In the genomic region with DNA sequence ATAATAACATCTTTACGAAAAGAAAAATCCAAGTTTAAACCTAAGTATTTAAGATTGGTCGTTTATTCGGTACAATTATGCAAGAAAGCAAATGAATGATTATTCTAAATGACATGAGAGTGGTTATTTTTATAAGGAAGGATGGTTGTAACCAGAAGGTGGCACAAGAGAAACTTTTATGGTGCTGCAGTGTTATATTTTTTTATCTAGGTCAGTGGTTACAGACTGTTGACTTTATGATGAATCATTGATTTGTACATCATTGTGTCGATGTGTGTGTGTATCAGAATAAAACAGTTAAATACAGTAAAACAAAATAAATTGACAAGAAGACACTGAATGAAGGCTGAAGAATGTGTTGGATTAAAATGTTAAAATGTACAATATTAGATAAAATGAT, we compare ENCODE assay signal across 22 cellular contexts. TPM values are rescaled to one million over a fixed set of nuclear protein-coding genes. Genes with fewer than 3 reads are reported as not detected.
DNase-seq lines count a peak whose midpoint lies in the region; ATAC-seq and TF ChIP-seq lines count a peak whose summit lies in the region.
"Had no signal": no experiment of that assay in that cellular context is flagged by ENCODE, and none has a peak within 500 bp of the region (broad histone marks: within the 10 kb centered on the region; RNA-seq: fewer than 3 reads in every experiment).

No MANE protein-coding gene starts in this region.

- intact Hi-C loops in PC-3 (cut with micrococcal nuclease) = loop anchor here (5.0 to 10.0 kb wide), 3 partner anchors 82 to 985 kb away; a partner anchor contains a TSS
- intact Hi-C loops in right cardiac atrium (cut with DNase I) = no loop called here
- intact Hi-C loops in Caco-2 (cut with micrococcal nuclease; ENCODE audit: unreplicated experiment) = no loop called here

- H3K27me3 ChIP-seq in GM23248 (replicated peaks; ENCODE audit: insufficient read depth) (no peaks in the 10 kb centered on the region), PC-3 (ENCODE audit: low read length) (no peaks in the 10 kb centered on the region), endodermal cell (ENCODE audit: control insufficient read depth, insufficient read depth, low read length, poor library complexity, severe bottlenecking) (no peaks in the 10 kb centered on the region), liver (ENCODE audit: control insufficient read depth in 4 of 4, insufficient read depth in 4 of 4, low read length in 3 of 4) (no peaks in the 10 kb centered on the region), right cardiac atrium (ENCODE audit: control insufficient read depth, insufficient read depth) (no peaks in the 10 kb centered on the region), Caco-2 (replicated peaks; ENCODE audit: control insufficient read depth, insufficient read depth, low read length) (no peaks in the 10 kb centered on the region)
- H3K27me3 ChIP-seq: body of pancreas, Peyer's patch had no signal

- no peaks in the 10 kb centered on the region for H4K20me1 ChIP-seq in GM23248 (ENCODE audit: insufficient read depth)
- no peaks in the 10 kb centered on the region for H4K20me1 ChIP-seq in PC-3 (ENCODE audit: low read length)

- H3K79me2 ChIP-seq in GM23248 (ENCODE audit: insufficient read depth) (no peaks in the 10 kb centered on the region), PC-3 (ENCODE audit: low read length) (no peaks in the 10 kb centered on the region)

- in situ Hi-C loops in GM23248 (cut with MboI) = no loop called here

- BruUV-seq in PC-3 (replicated peaks; lab: Mats Ljungman, UMichigan) = no TSS peak
- BruUV-seq in Caco-2 (replicated peaks; lab: Mats Ljungman, UMichigan) = no TSS peak

- no peak overlapping the region for H2AFZ ChIP-seq in GM23248
- no peak overlapping the region for H2AFZ ChIP-seq in PC-3 (ENCODE audit: low read length)

- H3K4me1 Mint-ChIP-seq in endodermal cell (peaks cover 8% of the 10 kb centered on the region), Caco-2 (ENCODE audit: low read depth, unreplicated experiment) (peaks cover 3% of the 10 kb centered on the region)
- H3K4me1 Mint-ChIP-seq: activated T-helper 17 cell treated with anti-CD3 and anti-CD28 coated beads, Interleukin-2, amount 50 U/mL, for 72 hours had no signal

- peak; percentile 68 for TF ChIP-seq CTCF in PC-3 (conservative IDR thresholded peaks at IDR 0.05; ENCODE audit: low read depth, low read length)
- TF ChIP-seq CTCF in endodermal cell (conservative IDR thresholded peaks at IDR 0.05) = peak; percentile 27
- TF ChIP-seq CTCF in liver (IDR thresholded peaks at IDR 0.05; ENCODE audit: low read depth, low read length, missing input control) = peak; percentile 13
- TF ChIP-seq CTCF in Caco-2 (IDR thresholded peaks at IDR 0.05; ENCODE audit: insufficient read depth in 1 of 2, low read depth in 1 of 2, low read length in 1 of 2, severe bottlenecking in 1 of 2, unreplicated experiment in 1 of 2) = no peak

- DNase-seq in GM23248 = peak; percentile 0
- peak; percentile 73 for DNase-seq in PC-3
- no peak for DNase-seq in endodermal cell
- DNase-seq in NOMO-1 treated with DMSO at 0.1 percent for 48 hours (lab: John Stamatoyannopoulos, UW; ENCODE audit: unreplicated experiment) = no peak
- DNase-seq in right cardiac atrium = no peak
- no peak for DNase-seq in EL
- DNase-seq in Caco-2 = no peak
- DNase-seq: activated CD4-positive, alpha-beta T cell treated with anti-CD3 and anti-CD28 coated beads, Interleukin-2, amount 50 U/mL, for 48 hours; body of pancreas; C1 segment of cervical spinal cord; effector memory CD4-positive, alpha-beta T cell; GDM1; hypothalamus; NCI-H226; Peyer's patch; T-helper 9 cell had no signal

- 38 to 46% methylated on average over 4 of the region's 4 CpGs for WGBS in GM23248 (ENCODE audit: low coverage in 1 of 2, low lambda C conversion rate in 2 of 2, missing lambda C conversion rate in 2 of 2), 2 experiments
- WGBS in endodermal cell (ENCODE audit: insufficient coverage in 1 of 2, insufficient read length in 1 of 2), 2 experiments = 100% methylated on average over 1 to 3 of the region's 4 CpGs
- 37% methylated on average over 4 of the region's 4 CpGs for WGBS in liver
- WGBS in right cardiac atrium = 75% methylated on average over 4 of the region's 4 CpGs

- H3K4me3 Mint-ChIP-seq in endodermal cell = no peak overlapping the region
- H3K4me3 Mint-ChIP-seq in Caco-2 (ENCODE audit: unreplicated experiment) = no peak overlapping the region
- H3K4me3 Mint-ChIP-seq: activated T-helper 17 cell treated with anti-CD3 and anti-CD28 coated beads, Interleukin-2, amount 50 U/mL, for 72 hours had no signal

- CTCF ChIA-PET in PC-3 (lab: Charles Lee) = no interaction called here
- CTCF ChIA-PET in Caco-2 (lab: Charles Lee) = no interaction called here

- H3K4me1 ChIP-seq in GM23248 (ENCODE audit: insufficient read depth) = no peaks in the 10 kb centered on the region
- peaks cover 11% of the 10 kb centered on the region for H3K4me1 ChIP-seq in PC-3 (ENCODE audit: insufficient read depth, low read length)
- no peaks in the 10 kb centered on the region for H3K4me1 ChIP-seq in endodermal cell (ENCODE audit: control insufficient read depth, insufficient read depth, low read length)
- H3K4me1 ChIP-seq in liver (ENCODE audit: control insufficient read depth in 4 of 4, insufficient read depth in 4 of 4, low read length in 3 of 4) = peaks cover 0 to 6% (median 1%) of the 10 kb centered on the region in 4 donors
- H3K4me1 ChIP-seq in right cardiac atrium (ENCODE audit: control insufficient read depth, insufficient read depth, low read length) = no peaks in the 10 kb centered on the region
- peaks cover 13% of the 10 kb centered on the region; the same call in 1 of the 2 replicates for H3K4me1 ChIP-seq in Caco-2
- H3K4me1 ChIP-seq: body of pancreas, Peyer's patch had no signal

- H3K9ac ChIP-seq in GM23248 (no peak overlapping the region), PC-3 (ENCODE audit: low read length) (peak overlapping the region; percentile 31), endodermal cell (ENCODE audit: extremely low read depth, low read length, poor library complexity, severe bottlenecking) (no peak overlapping the region), liver (ENCODE audit: low read depth in 1 of 2, low read length in 2 of 2) (no peak overlapping the region)

- H3K36me3 Mint-ChIP-seq in endodermal cell (ENCODE audit: low read depth) (no peaks in the 10 kb centered on the region), Caco-2 (ENCODE audit: insufficient read depth, unreplicated experiment) (no peaks in the 10 kb centered on the region)

- no peak overlapping the region for H3K4me2 ChIP-seq in GM23248 (ENCODE audit: unreplicated experiment)
- H3K4me2 ChIP-seq in PC-3 (ENCODE audit: low read length) = peak overlapping the region; percentile 79

- POLR2A ChIA-PET in PC-3 (lab: Charles Lee; ENCODE audit: unreplicated experiment) = no interaction called here
- POLR2A ChIA-PET in Caco-2 (lab: Charles Lee) = no interaction called here

- H3F3A ChIP-seq in GM23248 (ENCODE audit: insufficient read depth) (no peaks in the 10 kb centered on the region), PC-3 (ENCODE audit: low read length, unreplicated experiment) (no peaks in the 10 kb centered on the region)

- H3K27ac ChIP-seq in GM23248 (no peak overlapping the region), PC-3 (ENCODE audit: low read length) (peak overlapping the region; percentile 91), endodermal cell (ENCODE audit: low read depth, low read length) (no peak overlapping the region), liver (ENCODE audit: low read depth in 1 of 2, low read length in 2 of 2) (no peak overlapping the region), right cardiac atrium (ENCODE audit: low read length) (no peak overlapping the region)
- H3K27ac ChIP-seq: body of pancreas, HL-60, Peyer's patch, skin epidermis had no signal

- H3K27me3 Mint-ChIP-seq in endodermal cell (ENCODE audit: insufficient read depth) (no peaks in the 10 kb centered on the region), Caco-2 (ENCODE audit: insufficient read depth, unreplicated experiment) (no peaks in the 10 kb centered on the region)
- H3K27me3 Mint-ChIP-seq: activated T-helper 17 cell treated with anti-CD3 and anti-CD28 coated beads, Interleukin-2, amount 50 U/mL, for 72 hours had no signal

- H3K9me3 ChIP-seq in GM23248 (ENCODE audit: low read depth) = no peaks in the 10 kb centered on the region
- H3K9me3 ChIP-seq in PC-3 (ENCODE audit: low read length) = no peaks in the 10 kb centered on the region
- no peaks in the 10 kb centered on the region for H3K9me3 ChIP-seq in endodermal cell (ENCODE audit: control insufficient read depth, low read length)
- H3K9me3 ChIP-seq in liver (ENCODE audit: control insufficient read depth in 4 of 4, low read length in 3 of 4) = no peaks in the 10 kb centered on the region
- H3K9me3 ChIP-seq in right cardiac atrium (ENCODE audit: control insufficient read depth, low read length) = no peaks in the 10 kb centered on the region
- no peaks in the 10 kb centered on the region for H3K9me3 ChIP-seq in Caco-2
- H3K9me3 ChIP-seq: body of pancreas, Peyer's patch had no signal

- H3K4me3 ChIP-seq in GM23248 (no peak overlapping the region), PC-3 (ENCODE audit: low read length) (peak overlapping the region; percentile 48), endodermal cell (ENCODE audit: low read length) (no peak overlapping the region), liver (ENCODE audit: low read depth in 1 of 3, low read length in 3 of 3) (no peak overlapping the region), right cardiac atrium (ENCODE audit: low read length) (no peak overlapping the region), Caco-2 (ENCODE audit: low read depth, low read length) (no peak overlapping the region)
- H3K4me3 ChIP-seq: body of pancreas, lung, Peyer's patch, skin epidermis had no signal

- H3K9me3 Mint-ChIP-seq in endodermal cell (peaks cover 25% of the 10 kb centered on the region), Caco-2 (ENCODE audit: unreplicated experiment) (no peaks in the 10 kb centered on the region)
- H3K9me3 Mint-ChIP-seq: activated T-helper 17 cell treated with anti-CD3 and anti-CD28 coated beads, Interleukin-2, amount 50 U/mL, for 72 hours had no signal

- TF ChIP-seq RAD21 in liver (IDR thresholded peaks at IDR 0.05) = peak; percentile 64 to 68

- no peaks in the 10 kb centered on the region for H3K36me3 ChIP-seq in GM23248 (ENCODE audit: low read depth)
- no peaks in the 10 kb centered on the region for H3K36me3 ChIP-seq in PC-3 (ENCODE audit: low read depth, low read length)
- H3K36me3 ChIP-seq in endodermal cell (ENCODE audit: control insufficient read depth, insufficient read depth, low read length) = no peaks in the 10 kb centered on the region
- H3K36me3 ChIP-seq in liver (ENCODE audit: control insufficient read depth in 4 of 4, insufficient read depth in 3 of 4, low read depth in 1 of 4, low read length in 3 of 4) = no peaks in the 10 kb centered on the region
- no peaks in the 10 kb centered on the region for H3K36me3 ChIP-seq in Caco-2 (ENCODE audit: control insufficient read depth, insufficient read depth, low read length)
- H3K36me3 ChIP-seq: Peyer's patch had no signal

- no peaks in the 10 kb centered on the region for H3K9me2 ChIP-seq in GM23248 (ENCODE audit: insufficient read depth)
- H3K9me2 ChIP-seq in PC-3 (replicated peaks; ENCODE audit: low read length) = no peaks in the 10 kb centered on the region

- ATAC-seq in PC-3 (peak; percentile 90), right cardiac atrium (no peak)
- ATAC-seq: activated T-helper 17 cell treated with anti-CD3 and anti-CD28 coated beads, Interleukin-2, amount 50 U/mL, for 72 hours; body of pancreas had no signal

- H3K27ac Mint-ChIP-seq in endodermal cell (no peak overlapping the region), Caco-2 (ENCODE audit: unreplicated experiment) (no peak overlapping the region)
- H3K27ac Mint-ChIP-seq: activated T-helper 17 cell treated with anti-CD3 and anti-CD28 coated beads, Interleukin-2, amount 50 U/mL, for 72 hours had no signal

RNA-seq across cellular contexts. Expression of a gene that starts 9.8 kb away (rescaled TPM):
- not detected in 2 replicates for total RNA-seq in GM23248 (2014; rRNA removed; shearing (Covaris generic))
- not detected in 2 replicates for polyA plus RNA-seq in GM23248 (2016; fragmentation: Nextera tagmentation; extraction: Ambion mirVana)
- not detected in 2 replicates for total RNA-seq in PC-3 (2014; rRNA removed)
- total RNA-seq in endodermal cell = not detected
- polyA plus RNA-seq in endodermal cell (2013, experiment 1 of 2) = not detected
- polyA plus RNA-seq in endodermal cell (2013, experiment 2 of 2) = not detected
- total RNA-seq in liver = not detected
- polyA plus RNA-seq in liver = not detected
- not detected for total RNA-seq in right cardiac atrium
- polyA plus RNA-seq in right cardiac atrium = not detected
- not detected in 2 replicates for total RNA-seq in Caco-2 (2022)
- total RNA-seq: activated T-helper 17 cell treated with anti-CD3 and anti-CD28 coated beads, Interleukin-2, amount 50 U/mL, for 72 hours; body of pancreas; lung; Peyer's patch had no signal
- polyA plus RNA-seq: lung, neural cell had no signal

Comparison
In these comparisons a context has a peak if more than half of its experiments do, and no peak if none do; other contexts are left out.
1. DNase-seq: peak in GM23248 (single experiment) and PC-3 (single experiment); none in endodermal cell (single experiment), NOMO-1 treated with DMSO at 0.1 percent for 48 hours (single experiment), right cardiac atrium (0 of 3), EL (single experiment) and Caco-2 (0 of 2).
2. CTCF ChIP-seq: peak in PC-3 (single experiment), endodermal cell (single experiment) and liver (single experiment); none in Caco-2 (0 of 2).